25 cellular contexts compared by ENCODE assay signal in genomic region chr10:94277450-94277849, GRCh38.
"Had no signal": no experiment of that assay in that cellular context is flagged by ENCODE, and none has a peak within 500 bp of the region (broad histone marks: within the 10 kb centered on the region; RNA-seq: fewer than 3 reads in every experiment).

No MANE protein-coding gene starts in this region.

- H3K27me3 ChIP-seq: colonic mucosa, esophagus squamous epithelium, gastrocnemius medialis, heart right ventricle, left lung had no signal

- H3K36me3 ChIP-seq: colonic mucosa, esophagus squamous epithelium, gastrocnemius medialis, left lung, lower lobe of right lung had no signal

- DNase-seq: colonic mucosa; cortex of kidney; effector CD8-positive, alpha-beta T cell; effector memory CD8-positive, alpha-beta T cell; endodermal cell; erythroblast; esophagus squamous epithelium; foreskin fibroblast; foreskin melanocyte; gastrocnemius medialis; glutamatergic neuron; head of caudate nucleus; heart right ventricle; hippocampal formation; left cardiac atrium; left lung; left ventricle myocardium superior; lower lobe of right lung; mesenchymal stem cell; mucosa of descending colon; naive B cell had no signal

- H3K9me3 ChIP-seq: colonic mucosa, gastrocnemius medialis, lower lobe of right lung, mucosa of descending colon had no signal

- H3K4me1 Mint-ChIP-seq: mesothelial cell of epicardium had no signal

- ATAC-seq: effector memory CD8-positive, alpha-beta T cell; esophagus mucosa; gastrocnemius medialis; heart right ventricle; left cardiac atrium; left lung; left ventricle myocardium superior; mucosa of descending colon had no signal

- H3K27ac Mint-ChIP-seq: dendritic cell treated with granulocyte-macrophage colony-stimulating factor and Interleukin-4, amounts not matched to agents 40 ng/mL and 50 ng/mL, for 4 days; effector memory CD8-positive, alpha-beta T cell; endodermal cell; mesothelial cell of epicardium had no signal

- H3K27ac ChIP-seq: colonic mucosa, epithelial cell of prostate, esophagus squamous epithelium, gastrocnemius medialis, left lung, lower lobe of right lung had no signal

- H3K4me3 Mint-ChIP-seq: dendritic cell treated with granulocyte-macrophage colony-stimulating factor and Interleukin-4, amounts not matched to agents 40 ng/mL and 50 ng/mL, for 4 days; effector memory CD8-positive, alpha-beta T cell; endodermal cell; mesothelial cell of epicardium; naive B cell had no signal

- H3K4me1 ChIP-seq: colonic mucosa, left lung had no signal

- H3K4me3 ChIP-seq: colonic mucosa, esophagus squamous epithelium, gastrocnemius medialis, heart right ventricle, left lung, lower lobe of right lung, mucosa of descending colon had no signal
